Comparison of ENCODE assay signal across 26 cellular contexts in genomic region chr17:69717819-69718218, GRCh38.
"Had no signal": no experiment of that assay in that cellular context is flagged by ENCODE, and none has a peak within 500 bp of the region (broad histone marks: within the 10 kb centered on the region; RNA-seq: fewer than 3 reads in every experiment).

No MANE protein-coding gene starts in this region.

- H3K4me3 ChIP-seq: esophagus squamous epithelium, heart right ventricle, lower lobe of right lung, right lobe of liver, tibial artery had no signal

- DNase-seq: activated CD4-positive, alpha-beta memory T cell treated with anti-CD3 and anti-CD28 coated beads, Interleukin-2, amount 10 ng/mL, durations not matched to agents 7 days and 5 days; activated CD4-positive, alpha-beta T cell treated with anti-CD3 and anti-CD28 coated beads for 1 hour; activated CD4-positive, alpha-beta T cell treated with anti-CD3 and anti-CD28 coated beads, Interleukin-2, amount 10 ng/mL, durations not matched to agents 7 days and 5 days; activated CD8-positive, alpha-beta memory T cell treated with anti-CD3 and anti-CD28 coated beads, Interleukin-2, amount 50 U/mL, for 48 hours; activated naive CD4-positive, alpha-beta T cell; activated T-cell treated with anti-CD3 and anti-CD28 coated beads, Interleukin-2, amount 50 U/mL, for 24 hours; anterior cingulate cortex; effector CD4-positive, alpha-beta T cell; esophagus squamous epithelium; foreskin melanocyte; heart right ventricle; kidney glomerular epithelial cell; lower lobe of right lung; mesenchymal stem cell; natural killer cell; posterior cingulate gyrus; right lobe of liver; stimulated activated CD4-positive, alpha-beta T cell treated with anti-CD3 and anti-CD28 coated beads, Interleukin-12 subunit alpha, Interleukin-12 subunit beta, amount 100 ng/mL, for 4 hours; stimulated activated CD4-positive, alpha-beta T cell treated with anti-CD3 and anti-CD28 coated beads, Interleukin-4, amount 100 ng/mL, for 1 hour; T-helper 2 cell; tibial artery had no signal

- FAIRE-seq: bronchial epithelial cell had no signal

- H3K4me1 ChIP-seq: lower lobe of right lung, right lobe of liver, tibial artery had no signal

- H3K9me3 ChIP-seq: esophagus squamous epithelium, heart right ventricle, lower lobe of right lung, right lobe of liver, tibial artery had no signal

- H3K36me3 ChIP-seq: esophagus squamous epithelium, heart right ventricle, lower lobe of right lung, right lobe of liver, tibial artery had no signal

- ATAC-seq: activated naive CD4-positive, alpha-beta T cell treated with anti-CD3 and anti-CD28 coated beads, Interleukin-2, amount 50 U/mL, for 72 hours; heart right ventricle; left lobe of liver; lower lobe of right lung; natural killer cell; right lobe of liver; WTC11 had no signal

- H3K27me3 ChIP-seq: esophagus squamous epithelium, heart right ventricle, right lobe of liver, tibial artery had no signal

- H3K27ac ChIP-seq: epithelial cell of prostate, esophagus squamous epithelium, lower lobe of right lung, right lobe of liver, tibial artery had no signal
